23 cellular contexts compared by ENCODE assay signal in the genomic region with DNA sequence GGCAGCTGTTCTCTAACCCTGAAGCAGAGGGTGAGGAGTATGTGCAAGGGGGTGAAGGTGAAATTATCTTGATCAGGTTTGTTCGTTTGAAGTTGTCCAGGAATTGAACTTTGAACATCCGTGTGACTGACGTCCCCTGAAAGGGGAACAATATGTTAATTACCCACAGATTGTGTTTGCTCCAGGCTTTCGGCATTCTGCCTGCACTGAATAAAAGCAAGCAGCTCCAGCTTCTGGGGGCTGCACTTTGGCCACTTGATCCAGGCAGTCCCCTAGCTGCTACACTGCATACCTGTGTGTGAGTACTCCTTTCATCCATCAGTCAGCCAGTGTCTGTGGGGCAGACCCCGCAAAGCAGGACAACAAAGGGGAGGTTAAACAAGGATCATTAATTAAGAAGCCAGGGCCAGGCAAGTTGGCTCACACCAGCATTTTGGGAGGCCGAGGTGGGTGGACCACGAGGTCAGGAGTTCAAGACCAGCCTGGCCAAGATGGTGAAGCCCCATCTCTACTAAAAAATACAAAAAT.
"Had no signal": no experiment of that assay in that cellular context is flagged by ENCODE, and none has a peak within 500 bp of the region (broad histone marks: within the 10 kb centered on the region; RNA-seq: fewer than 3 reads in every experiment).

No MANE protein-coding gene starts in this region.

- DNase-seq: activated CD4-positive, alpha-beta T cell treated with anti-CD3 and anti-CD28 coated beads, Interleukin-2, amount 10 ng/mL, durations not matched to agents 7 days and 5 days; activated CD4-positive, CD25-positive, alpha-beta regulatory T cell; activated CD8-positive, alpha-beta memory T cell treated with anti-CD3 and anti-CD28 coated beads, Interleukin-2, amount 50 U/mL, for 4 hours; activated CD8-positive, alpha-beta T cell treated with anti-CD3 and anti-CD28 coated beads, Interleukin-2, amount 10 ng/mL, durations not matched to agents 7 days and 5 days; activated effector memory CD4-positive, alpha-beta T cell treated with Interleukin-2 at 50 U/mL for 16 hours; activated T-cell treated with anti-CD3 and anti-CD28 coated beads, Interleukin-2, amount 50 U/mL, for 4 hours; effector CD4-positive, alpha-beta T cell; heart right ventricle; immature natural killer cell; kidney glomerular epithelial cell; left ventricle myocardium superior; psoas muscle; right cardiac atrium; stimulated activated CD4-positive, alpha-beta T cell treated with anti-CD3 and anti-CD28 coated beads, Interleukin-15, amount 100 ng/mL, for 24 hours; stimulated activated CD4-positive, alpha-beta T cell treated with anti-CD3 and anti-CD28 coated beads, Interleukin-4, amount 100 ng/mL, for 24 hours; T-helper 1 cell; T-helper 9 cell; testis; upper lobe of right lung had no signal

- H3K27ac Mint-ChIP-seq: activated CD8-positive, alpha-beta T cell treated with anti-CD3 and anti-CD28 coated beads, Interleukin-2, amount 10 ng/mL, durations not matched to agents 7 days and 5 days; activated naive CD4-positive, alpha-beta T cell treated with anti-CD3 and anti-CD28 coated beads, Interleukin-2, amount 50 U/mL, for 24 hours; immature natural killer cell; stimulated activated memory B cell treated with anti-CD40 and anti-IgM and Interleukin-4, amounts not matched to agents 10 μg/mL and 1 μg/mL and 100 μg/mL, for 72 hours had no signal

- H3K4me1 Mint-ChIP-seq: activated naive CD4-positive, alpha-beta T cell treated with anti-CD3 and anti-CD28 coated beads, Interleukin-2, amount 50 U/mL, for 24 hours; central memory CD8-positive, alpha-beta T cell had no signal

- H3K36me3 Mint-ChIP-seq: activated naive CD4-positive, alpha-beta T cell treated with anti-CD3 and anti-CD28 coated beads, Interleukin-2, amount 50 U/mL, for 24 hours; immature natural killer cell had no signal

- H3K9me3 Mint-ChIP-seq: activated CD4-positive, alpha-beta T cell treated with anti-CD3 and anti-CD28 coated beads, Interleukin-2, amount 10 ng/mL, durations not matched to agents 7 days and 5 days; activated naive CD4-positive, alpha-beta T cell treated with anti-CD3 and anti-CD28 coated beads, Interleukin-2, amount 50 U/mL, for 24 hours; activated T-cell treated with anti-CD3 and anti-CD28 coated beads, Interleukin-2, amount 50 U/mL, for 4 hours; central memory CD8-positive, alpha-beta T cell; immature natural killer cell; neural crest cell; stimulated activated memory B cell treated with anti-CD40 and anti-IgM and Interleukin-4, amounts not matched to agents 10 μg/mL and 1 μg/mL and 100 μg/mL, for 72 hours had no signal

- H3K27me3 Mint-ChIP-seq: activated CD4-positive, alpha-beta T cell treated with anti-CD3 and anti-CD28 coated beads, Interleukin-2, amount 10 ng/mL, durations not matched to agents 7 days and 5 days; activated naive CD4-positive, alpha-beta T cell treated with anti-CD3 and anti-CD28 coated beads, Interleukin-2, amount 50 U/mL, for 24 hours; central memory CD8-positive, alpha-beta T cell; stimulated activated memory B cell treated with anti-CD40 and anti-IgM and Interleukin-4, amounts not matched to agents 10 μg/mL and 1 μg/mL and 100 μg/mL, for 72 hours had no signal

- H3K4me3 Mint-ChIP-seq: activated CD4-positive, alpha-beta T cell treated with anti-CD3 and anti-CD28 coated beads, Interleukin-2, amount 10 ng/mL, durations not matched to agents 7 days and 5 days; activated CD8-positive, alpha-beta T cell treated with anti-CD3 and anti-CD28 coated beads, Interleukin-2, amount 10 ng/mL, durations not matched to agents 7 days and 5 days; activated naive CD4-positive, alpha-beta T cell treated with anti-CD3 and anti-CD28 coated beads, Interleukin-2, amount 50 U/mL, for 24 hours; activated T-cell treated with anti-CD3 and anti-CD28 coated beads, Interleukin-2, amount 50 U/mL, for 4 hours; central memory CD8-positive, alpha-beta T cell; immature natural killer cell; stimulated activated memory B cell treated with anti-CD40 and anti-IgM and Interleukin-4, amounts not matched to agents 10 μg/mL and 1 μg/mL and 100 μg/mL, for 72 hours had no signal

- ATAC-seq: activated CD8-positive, alpha-beta T cell treated with anti-CD3 and anti-CD28 coated beads, Interleukin-2, amount 10 ng/mL, durations not matched to agents 7 days and 5 days; activated T-cell treated with anti-CD3 and anti-CD28 coated beads, Interleukin-2, amount 50 U/mL, for 4 hours; heart right ventricle; left ventricle myocardium superior; psoas muscle; right cardiac atrium; stimulated activated memory B cell treated with anti-CD40 and anti-IgM and Interleukin-4, amounts not matched to agents 10 μg/mL and 1 μg/mL and 100 μg/mL, for 72 hours; upper lobe of right lung had no signal
